Comparison of ENCODE assay signal across 16 cellular contexts in the genomic region with DNA sequence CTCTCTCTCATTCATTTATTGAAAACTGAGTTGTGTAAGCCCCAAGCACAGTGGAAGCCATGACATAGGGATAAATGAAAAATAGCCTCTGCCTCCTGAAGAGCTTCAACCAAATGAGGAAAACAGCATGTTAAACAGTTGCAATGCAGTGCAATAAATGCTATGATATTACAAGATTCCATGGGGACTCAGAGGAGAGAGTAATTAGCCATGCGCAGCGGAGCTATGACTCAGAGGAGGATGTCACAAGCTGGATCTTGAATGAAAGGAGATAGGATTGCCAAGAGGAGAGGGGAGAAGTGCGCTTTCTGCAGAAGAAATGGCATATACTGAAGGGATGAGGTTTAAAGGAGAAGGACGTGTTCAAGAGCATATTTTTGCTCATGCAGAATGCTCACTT.
DNase-seq lines count a peak whose midpoint lies in the region; ATAC-seq and FAIRE-seq lines count a peak whose summit lies in the region.
"Had no signal": no experiment of that assay in that cellular context is flagged by ENCODE, and none has a peak within 500 bp of the region (broad histone marks: within the 10 kb centered on the region; RNA-seq: fewer than 3 reads in every experiment).

No MANE protein-coding gene starts in this region.

- H3K27me3 ChIP-seq in GM23248 (replicated peaks; ENCODE audit: insufficient read depth): no peaks in the 10 kb centered on the region
- H3K27me3 ChIP-seq in effector memory CD4-positive, alpha-beta T cell (replicated peaks; ENCODE audit: control insufficient read depth, insufficient read depth, low read length, poor library complexity, severe bottlenecking): no peaks in the 10 kb centered on the region
- H3K27me3 ChIP-seq: suprapubic skin had no signal

- ATAC-seq in GM18517 (IDR thresholded peaks at IDR 0.05; ENCODE audit: unreplicated experiment): no peak

- H3K9ac ChIP-seq in GM23248: no peak overlapping the region

- no peak overlapping the region for H3K27ac ChIP-seq in GM23248
- no peak overlapping the region for H3K27ac ChIP-seq in effector memory CD4-positive, alpha-beta T cell (ENCODE audit: insufficient read depth, low read length, poor library complexity, severe bottlenecking)
- H3K27ac ChIP-seq: suprapubic skin had no signal

- in situ Hi-C loops in GM23248 (cut with MboI): no loop called here

- no peaks in the 10 kb centered on the region for H3K79me2 ChIP-seq in GM23248 (ENCODE audit: insufficient read depth)

- no peak overlapping the region for H3K4me3 ChIP-seq in GM23248
- H3K4me3 ChIP-seq in effector memory CD4-positive, alpha-beta T cell (ENCODE audit: insufficient read depth, low read depth, low read length, poor library complexity, severe bottlenecking): no peak overlapping the region
- H3K4me3 ChIP-seq: suprapubic skin had no signal

- no peaks in the 10 kb centered on the region for H3F3A ChIP-seq in GM23248 (ENCODE audit: insufficient read depth)

- H3K4me1 ChIP-seq in GM23248 (ENCODE audit: insufficient read depth): no peaks in the 10 kb centered on the region
- no peaks in the 10 kb centered on the region for H3K4me1 ChIP-seq in effector memory CD4-positive, alpha-beta T cell (ENCODE audit: control insufficient read depth, insufficient read depth, low read length, poor library complexity, severe bottlenecking)

- H3K4me2 ChIP-seq in GM23248 (ENCODE audit: unreplicated experiment): no peak overlapping the region

- FAIRE-seq in RCC 7860 (lab: Jason Lieb, UNC): no peak
- FAIRE-seq: islet of Langerhans had no signal

- H4K20me1 ChIP-seq in GM23248 (ENCODE audit: insufficient read depth): no peaks in the 10 kb centered on the region

- H3K36me3 ChIP-seq in GM23248 (ENCODE audit: low read depth): no peaks in the 10 kb centered on the region
- H3K36me3 ChIP-seq in effector memory CD4-positive, alpha-beta T cell (ENCODE audit: control insufficient read depth, insufficient read depth, low read length): no peaks in the 10 kb centered on the region
- H3K36me3 ChIP-seq: suprapubic skin had no signal

- no peak overlapping the region for H2AFZ ChIP-seq in GM23248

- peak; percentile 43 for DNase-seq in GM23248
- peak; percentile 13 for DNase-seq in RCC 7860 (ENCODE audit: low spot score)
- peak; percentile 28 for DNase-seq in fibroblast of the conjunctiva (ENCODE audit: low read depth)
- peak; percentile 5 for DNase-seq in occipital lobe (lab: John Stamatoyannopoulos, UW)
- no peak for DNase-seq in dedifferentiated amniotic fluid mesenchymal stem cell (ENCODE audit: extremely low spot score)
- DNase-seq in effector memory CD4-positive, alpha-beta T cell: no peak
- DNase-seq: activated CD8-positive, alpha-beta memory T cell treated with anti-CD3 and anti-CD28 coated beads for 24 hours; activated naive CD8-positive, alpha-beta T cell treated with anti-CD3 and anti-CD28 coated beads for 36 hours; endodermal cell; H7; Kasumi-1; NCI-H524; T-helper 1 cell had no signal

- no peaks in the 10 kb centered on the region for H3K9me3 ChIP-seq in GM23248 (ENCODE audit: low read depth)
- no peaks in the 10 kb centered on the region for H3K9me3 ChIP-seq in effector memory CD4-positive, alpha-beta T cell (ENCODE audit: control insufficient read depth, low read length)
- H3K9me3 ChIP-seq: suprapubic skin had no signal

- WGBS in GM23248 (ENCODE audit: low coverage in 1 of 2, low lambda C conversion rate in 2 of 2, missing lambda C conversion rate in 2 of 2), 2 experiments: 34 to 37% methylated on average over 4 of the region's 4 CpGs

- H3K9me2 ChIP-seq in GM23248 (ENCODE audit: insufficient read depth): no peaks in the 10 kb centered on the region

Comparison
In these comparisons a context has a peak if more than half of its experiments do, and no peak if none do; other contexts are left out.
1. DNase-seq: peak in GM23248 (single experiment), RCC 7860 (single experiment), fibroblast of the conjunctiva (single experiment) and occipital lobe (single experiment); none in dedifferentiated amniotic fluid mesenchymal stem cell (single experiment) and effector memory CD4-positive, alpha-beta T cell (0 of 3).